3 cellular contexts compared by ENCODE assay signal in genomic region chr10:130804281-130804680, GRCh38.
TF ChIP-seq lines count a peak whose summit lies in the region.

No MANE protein-coding gene starts in this region.

TF ChIP-seq in SK-N-SH, 30 proteins besides CTCF, POLR2A, EP300 and RAD21:
- no peak for TF ChIP-seq ZBTB33 (IDR thresholded peaks at IDR 0.05; ENCODE audit: borderline replicate concordance, low read depth)
- TF ChIP-seq FOSL2 (IDR thresholded peaks at IDR 0.05; ENCODE audit: borderline replicate concordance, low read depth) = no peak

TF ChIP-seq in SK-N-SH treated with all-trans-retinoic acid at 6 μM for 48 hours, 23 proteins besides CTCF, POLR2A, EP300 and RAD21 (continued from another document):
- TF ChIP-seq, protein P1, sequence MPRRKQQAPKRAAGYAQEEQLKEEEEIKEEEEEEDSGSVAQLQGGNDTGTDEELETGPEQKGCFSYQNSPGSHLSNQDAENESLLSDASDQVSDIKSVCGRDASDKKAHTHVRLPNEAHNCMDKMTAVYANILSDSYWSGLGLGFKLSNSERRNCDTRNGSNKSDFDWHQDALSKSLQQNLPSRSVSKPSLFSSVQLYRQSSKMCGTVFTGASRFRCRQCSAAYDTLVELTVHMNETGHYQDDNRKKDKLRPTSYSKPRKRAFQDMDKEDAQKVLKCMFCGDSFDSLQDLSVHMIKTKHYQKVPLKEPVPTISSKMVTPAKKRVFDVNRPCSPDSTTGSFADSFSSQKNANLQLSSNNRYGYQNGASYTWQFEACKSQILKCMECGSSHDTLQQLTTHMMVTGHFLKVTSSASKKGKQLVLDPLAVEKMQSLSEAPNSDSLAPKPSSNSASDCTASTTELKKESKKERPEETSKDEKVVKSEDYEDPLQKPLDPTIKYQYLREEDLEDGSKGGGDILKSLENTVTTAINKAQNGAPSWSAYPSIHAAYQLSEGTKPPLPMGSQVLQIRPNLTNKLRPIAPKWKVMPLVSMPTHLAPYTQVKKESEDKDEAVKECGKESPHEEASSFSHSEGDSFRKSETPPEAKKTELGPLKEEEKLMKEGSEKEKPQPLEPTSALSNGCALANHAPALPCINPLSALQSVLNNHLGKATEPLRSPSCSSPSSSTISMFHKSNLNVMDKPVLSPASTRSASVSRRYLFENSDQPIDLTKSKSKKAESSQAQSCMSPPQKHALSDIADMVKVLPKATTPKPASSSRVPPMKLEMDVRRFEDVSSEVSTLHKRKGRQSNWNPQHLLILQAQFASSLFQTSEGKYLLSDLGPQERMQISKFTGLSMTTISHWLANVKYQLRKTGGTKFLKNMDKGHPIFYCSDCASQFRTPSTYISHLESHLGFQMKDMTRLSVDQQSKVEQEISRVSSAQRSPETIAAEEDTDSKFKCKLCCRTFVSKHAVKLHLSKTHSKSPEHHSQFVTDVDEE (CRISPR knock-in tag; IDR thresholded peaks at IDR 0.05) = no peak
- TF ChIP-seq ZFP30 (CRISPR knock-in tag; IDR thresholded peaks at IDR 0.05) (no peak), RARB (CRISPR knock-in tag; IDR thresholded peaks at IDR 0.05) (no peak), ZNF70 (CRISPR knock-in tag; IDR thresholded peaks at IDR 0.05) (no peak)

TF ChIP-seq in IMR-90, 13 proteins besides CTCF, POLR2A, EP300 and RAD21 (continued from another document):
- TF ChIP-seq CEBPB (IDR thresholded peaks at IDR 0.05; ENCODE audit: low read depth, low read length) = no peak
- no peak for TF ChIP-seq FOS (IDR thresholded peaks at IDR 0.05; ENCODE audit: low read depth, low read length)
